In genomic region chr20:48195121-48195870, GRCh38 we compare ENCODE assay signal across 14 cellular contexts.
DNase-seq lines count a peak whose midpoint lies in the region; ATAC-seq, FAIRE-seq and TF ChIP-seq lines count a peak whose summit lies in the region.
"Had no signal": no experiment of that assay in that cellular context is flagged by ENCODE, and none has a peak within 500 bp of the region (broad histone marks: within the 10 kb centered on the region; RNA-seq: fewer than 3 reads in every experiment).

No MANE protein-coding gene starts in this region.

- no peaks in the 10 kb centered on the region for H3K4me1 ChIP-seq in right cardiac atrium (ENCODE audit: control insufficient read depth, insufficient read depth, low read length)
- H3K4me1 ChIP-seq in H1 (replicated peaks in 1 of 4; ENCODE audit: control insufficient read depth in 3 of 4, insufficient read depth in 4 of 4, low read length in 3 of 4): peaks cover 0 to 2% (median 0%) of the 10 kb centered on the region in 4 experiments; a peak in 1 of 7 replicates
- H3K4me1 ChIP-seq in neuronal stem cell (ENCODE audit: control insufficient read depth in 2 of 2, insufficient read depth in 1 of 2, low read depth in 1 of 2, low read length in 2 of 2): peaks cover 2 to 4% of the 10 kb centered on the region in 2 donors
- peaks cover 17% of the 10 kb centered on the region for H3K4me1 ChIP-seq in A673 (ENCODE audit: insufficient read depth, low read length, poor library complexity, severe bottlenecking)

- H3K27me3 ChIP-seq in right cardiac atrium (ENCODE audit: control insufficient read depth, insufficient read depth) (no peaks in the 10 kb centered on the region), H1 (replicated peaks in 1 of 4; ENCODE audit: control insufficient read depth in 3 of 4, extremely low read depth in 1 of 4, insufficient read depth in 3 of 4, low read length in 3 of 4) (no peaks in the 10 kb centered on the region), neuronal stem cell (ENCODE audit: control insufficient read depth in 3 of 3, insufficient read depth in 3 of 3, low read depth in 1 of 3, low read length in 3 of 3) (peaks cover 0 to 6% (median 0%) of the 10 kb centered on the region in 3 experiments), A673 (replicated peaks; ENCODE audit: insufficient read depth, low read depth, low read length, poor library complexity) (peaks cover 3% of the 10 kb centered on the region)

- no peak for FAIRE-seq in H1 (lab: Jason Lieb, UNC)
- FAIRE-seq: A204.1, GM12878, GM18507 had no signal

- H3K4me2 ChIP-seq in H1 (ENCODE audit: insufficient read depth in 1 of 2, low read depth in 2 of 2, low read length in 2 of 2) (no peak overlapping the region), neuronal stem cell (ENCODE audit: insufficient read depth, low read length, poor library complexity, severe bottlenecking) (no peak overlapping the region)
- H3K4me2 ChIP-seq: GM23338 had no signal

- H3K23ac ChIP-seq in H1 (ENCODE audit: insufficient read length): no peak overlapping the region
- H3K23ac ChIP-seq in neuronal stem cell (ENCODE audit: low read depth, low read length, poor library complexity): no peak overlapping the region

- no peak overlapping the region for H2BK12ac ChIP-seq in H1 (ENCODE audit: low read depth, low read length)
- H2BK12ac ChIP-seq in neuronal stem cell (ENCODE audit: low read length): no peak overlapping the region

- H3K23me2 ChIP-seq in H1 (ENCODE audit: low read depth, low read length): no peaks in the 10 kb centered on the region

- H2BK5ac ChIP-seq in H1 (ENCODE audit: low read depth, low read length) (no peak overlapping the region), neuronal stem cell (ENCODE audit: low read length) (peak overlapping the region; percentile 26)

- no peaks in the 10 kb centered on the region for H3K79me2 ChIP-seq in H1 (ENCODE audit: control insufficient read depth in 1 of 2, insufficient read depth in 2 of 2, low read length in 2 of 2)

- TF ChIP-seq POLR2A in H1 (IDR thresholded peaks at IDR 0.05; ENCODE audit: control extremely low read depth in 1 of 2, low read depth in 2 of 2, low read length in 2 of 2): no peak

- no peak overlapping the region for H2BK15ac ChIP-seq in H1 (ENCODE audit: low read length)
- no peak overlapping the region for H2BK15ac ChIP-seq in neuronal stem cell (ENCODE audit: low read length)

- CTCF ChIA-PET in H1 (lab: Charles Lee; ENCODE audit: partially characterized antibody): interaction anchor here (1.0 kb wide), 1 partner anchor 340 kb away, joined by 3 read pairs; no protein-coding TSS in a partner anchor
- CTCF ChIA-PET in A673 (lab: Charles Lee): no interaction called here

- H3K4ac ChIP-seq in H1 (replicated peaks; ENCODE audit: insufficient read length, low read depth, low read length) (no peak overlapping the region), neuronal stem cell (ENCODE audit: low read length) (no peak overlapping the region)

- peak; percentile 31 for DNase-seq in Right ventricle myocardium inferior (ENCODE audit: missing footprints)
- DNase-seq in right cardiac atrium: no peak
- DNase-seq in H1 (ENCODE audit: low read depth in 1 of 2, low spot score in 2 of 2): no peak
- DNase-seq in neuronal stem cell (ENCODE audit: low spot score): no peak
- no peak for DNase-seq in A673 (ENCODE audit: low spot score)
- no peak for DNase-seq in superior temporal gyrus (ENCODE audit: extremely low spot score)
- no peak for DNase-seq in SKM-1 treated with dmso at 0.1 percent for 144 hours (lab: John Stamatoyannopoulos, UW; ENCODE audit: unreplicated experiment)
- DNase-seq: Caco-2; CD8-positive, alpha-beta memory T cell; H9 had no signal

- WGBS in right cardiac atrium: 92% methylated on average over 9 of the region's 9 CpGs
- WGBS in H1 (ENCODE audit: extremely low coverage in 1 of 2, insufficient coverage in 1 of 2, insufficient read length in 1 of 2, insufficient replicate concordance in 2 of 2, low coverage in 1 of 2, low lambda C conversion rate in 2 of 2, missing lambda C conversion rate in 1 of 2), 2 experiments: 98% methylated on average over 9 of the region's 9 CpGs; no CpG with 5 or more reads in 1 of the 2 experiments
- WGBS in neuronal stem cell (ENCODE audit: extremely low coverage in 2 of 2, insufficient read length in 2 of 2, insufficient replicate concordance in 1 of 2), 2 donors: no CpG with 5 or more reads among the region's 9 CpGs

- H3K27ac ChIP-seq in right cardiac atrium (ENCODE audit: low read length) (no peak overlapping the region), H1 (ENCODE audit: low read depth, low read length) (no peak overlapping the region), neuronal stem cell (replicated peaks; ENCODE audit: low read length) (no peak overlapping the region), A673 (ENCODE audit: low read depth, low read length, poor library complexity, severe bottlenecking) (no peak overlapping the region)

- POLR2A ChIA-PET in H1 (lab: Charles Lee; ENCODE audit: partially characterized antibody): no interaction called here
- POLR2A ChIA-PET in A673 (lab: Charles Lee; ENCODE audit: low non-redundant PET): no interaction called here

- TF ChIP-seq EP300 in H1 (IDR thresholded peaks at IDR 0.05; ENCODE audit: borderline replicate concordance in 1 of 2, low read depth in 2 of 2, low read length in 2 of 2): no peak

- H4K8ac ChIP-seq in H1 (ENCODE audit: extremely low read depth, insufficient read depth, low read length): no peak overlapping the region; the same call in 1 of the 2 replicates
- H4K8ac ChIP-seq in neuronal stem cell (ENCODE audit: low read depth, low read length): no peak overlapping the region

- H3K18ac ChIP-seq in H1 (ENCODE audit: extremely low read depth, low read length): no peak overlapping the region
- H3K18ac ChIP-seq in neuronal stem cell (ENCODE audit: low read length): peak overlapping the region; percentile 25

- H2BK20ac ChIP-seq in H1 (ENCODE audit: low read length): no peak overlapping the region

- no peak overlapping the region for H3K9ac ChIP-seq in H1 (replicated peaks in 1 of 4; ENCODE audit: extremely low read depth in 1 of 4, low read depth in 3 of 4, low read length in 3 of 4)
- no peak overlapping the region for H3K9ac ChIP-seq in neuronal stem cell (ENCODE audit: low read depth, low read length, poor library complexity)

- H4K91ac ChIP-seq in H1 (replicated peaks; ENCODE audit: insufficient read length, low read length) (peak overlapping the region; percentile 55), neuronal stem cell (ENCODE audit: low read depth, low read length, poor library complexity) (no peak overlapping the region)

- H3K4me3 ChIP-seq in right cardiac atrium (ENCODE audit: low read length) (no peak overlapping the region), H1 (ENCODE audit: extremely low read depth in 1 of 4, insufficient read depth in 2 of 4, low read depth in 3 of 4, low read length in 4 of 4) (no peak overlapping the region), neuronal stem cell (ENCODE audit: low read length in 2 of 2) (no peak overlapping the region), A673 (ENCODE audit: low read depth, low read length, poor library complexity, severe bottlenecking) (no peak overlapping the region)
- H3K4me3 ChIP-seq: GM12878, GM23338 had no signal

- no peaks in the 10 kb centered on the region for H4K20me1 ChIP-seq in H1 (replicated peaks in 1 of 2; ENCODE audit: control insufficient read depth in 1 of 2, insufficient read depth in 2 of 2, low read length in 2 of 2)

- H2AK5ac ChIP-seq in H1 (ENCODE audit: low read depth, low read length) (no peak overlapping the region), neuronal stem cell (ENCODE audit: low read depth, low read length) (peak overlapping the region; percentile 36)

- no peak overlapping the region for H3K56ac ChIP-seq in H1 (replicated peaks; ENCODE audit: insufficient read length, low read depth, low read length)

- H3K79me1 ChIP-seq in H1 (ENCODE audit: low read depth, low read length): no peaks in the 10 kb centered on the region
- H3K79me1 ChIP-seq in neuronal stem cell (ENCODE audit: low read depth, low read length): no peaks in the 10 kb centered on the region

- intact Hi-C loops in Right ventricle myocardium inferior (cut with DNase I) (no loop called here), right cardiac atrium (cut with DNase I) (no loop called here), A673 (cut with micrococcal nuclease; ENCODE audit: unreplicated experiment) (no loop called here)

- H3K14ac ChIP-seq in H1 (ENCODE audit: insufficient read length) (no peak overlapping the region), neuronal stem cell (ENCODE audit: low read length) (peak overlapping the region; percentile 4)

- BruUV-seq in A673 (replicated peaks; lab: Mats Ljungman, UMichigan): no TSS peak

- no peak for TF ChIP-seq RAD21 in H1 (IDR thresholded peaks at IDR 0.05 in 1 of 2, conservative IDR thresholded peaks at IDR 0.05 in 1 of 2; ENCODE audit: low read depth in 2 of 2, low read length in 2 of 2)

- H2AFZ ChIP-seq in H1 (ENCODE audit: low read length) (no peak overlapping the region), neuronal stem cell (ENCODE audit: low read length) (no peak overlapping the region)
- H2AFZ ChIP-seq: GM23338 had no signal

- H2BK120ac ChIP-seq in H1 (replicated peaks; ENCODE audit: low read depth, low read length) (no peak overlapping the region), neuronal stem cell (ENCODE audit: low read depth, low read length) (no peak overlapping the region)

- H3K9me3 ChIP-seq in right cardiac atrium (ENCODE audit: control insufficient read depth, low read length): no peaks in the 10 kb centered on the region
- 0 out of 4 replicates have a peak, but pooled peaks cover 0 to 2% of the 10 kb centered on the region in 2 experiments for H3K9me3 ChIP-seq in H1 (ENCODE audit: insufficient read depth in 2 of 2, low read depth in 1 of 2, low read length in 1 of 2)
- peaks cover 0 to 3% of the 10 kb centered on the region in 2 donors for H3K9me3 ChIP-seq in neuronal stem cell (replicated peaks in 1 of 2; ENCODE audit: control insufficient read depth in 2 of 2, insufficient read depth in 1 of 2, low read depth in 1 of 2, low read length in 2 of 2)
- no peaks in the 10 kb centered on the region for H3K9me3 ChIP-seq in A673 (ENCODE audit: low read depth, low read length, poor library complexity, severe bottlenecking)
- H3K9me3 ChIP-seq: Caco-2 had no signal

- no peak for TF ChIP-seq CTCF in H1 (IDR thresholded peaks at IDR 0.05; ENCODE audit: control extremely low read depth in 1 of 3, insufficient read depth in 1 of 3, low read depth in 1 of 3, low read length in 3 of 3)
- no peak for TF ChIP-seq CTCF in A673 (conservative IDR thresholded peaks at IDR 0.05; ENCODE audit: low read depth, low read length)

- H3K36me3 ChIP-seq in H1 (ENCODE audit: control insufficient read depth in 2 of 4, insufficient read depth in 4 of 4, low read length in 3 of 4): no peaks in the 10 kb centered on the region
- H3K36me3 ChIP-seq in neuronal stem cell (replicated peaks in 1 of 2; ENCODE audit: control insufficient read depth in 2 of 2, insufficient read depth in 2 of 2, low read length in 2 of 2): no peaks in the 10 kb centered on the region
- H3K36me3 ChIP-seq in A673 (ENCODE audit: insufficient read depth, low read length, poor library complexity, severe bottlenecking): no peaks in the 10 kb centered on the region

- ATAC-seq in Right ventricle myocardium inferior (no peak), right cardiac atrium (no peak)
- ATAC-seq: GM12878, GM23338 had no signal

- H4K5ac ChIP-seq in H1 (ENCODE audit: insufficient read length, low read depth, low read length): no peak overlapping the region

TF ChIP-seq in H1, 55 proteins besides CTCF, POLR2A, EP300 and RAD21 (continues in another document):
- TF ChIP-seq SP1 (IDR thresholded peaks at IDR 0.05; ENCODE audit: low read depth, low read length): no peak
